12 cellular contexts compared by ENCODE assay signal in genomic region chr1:62625415-62625814, GRCh38. TPM values are rescaled to one million over a fixed set of nuclear protein-coding genes. Genes with fewer than 3 reads are reported as not detected.
DNase-seq lines count a peak whose midpoint lies in the region; ATAC-seq and TF ChIP-seq lines count a peak whose summit lies in the region.
"Had no signal": no experiment of that assay in that cellular context is flagged by ENCODE, and none has a peak within 500 bp of the region (broad histone marks: within the 10 kb centered on the region; RNA-seq: fewer than 3 reads in every experiment).

No MANE protein-coding gene starts in this region.

- no peak overlapping the region for H3K4me3 Mint-ChIP-seq in activated naive CD8-positive, alpha-beta T cell treated with anti-CD3 and anti-CD28 coated beads, Interleukin-2, amount 50 U/mL, for 24 hours
- H3K4me3 Mint-ChIP-seq in type B pancreatic cell = no peak overlapping the region

- no peaks in the 10 kb centered on the region for H3K9me3 Mint-ChIP-seq in activated naive CD8-positive, alpha-beta T cell treated with anti-CD3 and anti-CD28 coated beads, Interleukin-2, amount 50 U/mL, for 24 hours
- no peaks in the 10 kb centered on the region for H3K9me3 Mint-ChIP-seq in type B pancreatic cell

- H3K4me1 Mint-ChIP-seq in activated naive CD8-positive, alpha-beta T cell treated with anti-CD3 and anti-CD28 coated beads, Interleukin-2, amount 50 U/mL, for 24 hours = peaks cover 15% of the 10 kb centered on the region
- no peaks in the 10 kb centered on the region for H3K4me1 Mint-ChIP-seq in type B pancreatic cell (ENCODE audit: unreplicated experiment)

- H3K27me3 Mint-ChIP-seq in activated naive CD8-positive, alpha-beta T cell treated with anti-CD3 and anti-CD28 coated beads, Interleukin-2, amount 50 U/mL, for 24 hours = no peaks in the 10 kb centered on the region
- H3K27me3 Mint-ChIP-seq in type B pancreatic cell = no peaks in the 10 kb centered on the region

- TF ChIP-seq CTCF in GM10266 (IDR thresholded peaks at IDR 0.05; ENCODE audit: control insufficient read depth, insufficient read depth, low read depth, missing control alignments) = no peak
- no peak for TF ChIP-seq CTCF in type B pancreatic cell (conservative IDR thresholded peaks at IDR 0.05)

- DNase-seq in GM10266 (ENCODE audit: extremely low spot score) (peak; percentile 19), NCI-H1105 treated with DMSO at 0.1 percent for 48 hours (lab: John Stamatoyannopoulos, UW) (no peak), cerebellar nuclear complex (lab: John Stamatoyannopoulos, UW) (no peak), type B pancreatic cell (ENCODE audit: extremely low spot score, unreplicated experiment) (no peak)
- no peak for DNase-seq in activated naive CD8-positive, alpha-beta T cell treated with anti-CD3 and anti-CD28 coated beads, Interleukin-2, amount 50 U/mL, for 24 hours
- DNase-seq: C1 segment of cervical spinal cord, NCI-H1417 treated with DMSO at 0.1 percent for 48 hours had no signal

- H3K27ac Mint-ChIP-seq in activated naive CD8-positive, alpha-beta T cell treated with anti-CD3 and anti-CD28 coated beads, Interleukin-2, amount 50 U/mL, for 24 hours = peak overlapping the region; percentile 60
- H3K27ac Mint-ChIP-seq in type B pancreatic cell = no peak overlapping the region

- peaks cover 14% of the 10 kb centered on the region for H3K36me3 Mint-ChIP-seq in activated naive CD8-positive, alpha-beta T cell treated with anti-CD3 and anti-CD28 coated beads, Interleukin-2, amount 50 U/mL, for 24 hours (ENCODE audit: low read depth)
- H3K36me3 Mint-ChIP-seq in type B pancreatic cell = peaks cover 30% of the 10 kb centered on the region

- ATAC-seq in GM21390 (IDR thresholded peaks at IDR 0.05; ENCODE audit: unreplicated experiment) (peak; percentile 45), HG03442 (IDR thresholded peaks at IDR 0.05; ENCODE audit: unreplicated experiment) (peak; percentile 43), GM18873 (IDR thresholded peaks at IDR 0.05; ENCODE audit: low FRiP score, unreplicated experiment) (no peak)
- peak; percentile 73 for ATAC-seq in activated naive CD8-positive, alpha-beta T cell treated with anti-CD3 and anti-CD28 coated beads, Interleukin-2, amount 50 U/mL, for 24 hours
- ATAC-seq: left lobe of liver had no signal

RNA-seq across cellular contexts. Expression of gene ANGPTL3, which starts 28.1 kb away (rescaled TPM):
- 2.2 and 2.6 TPM in 2 replicates for total RNA-seq in type B pancreatic cell (ENCODE audit: low replicate concordance)
- total RNA-seq: fibroblast of lung had no signal
